12 cellular contexts compared by ENCODE assay signal in the genomic region with DNA sequence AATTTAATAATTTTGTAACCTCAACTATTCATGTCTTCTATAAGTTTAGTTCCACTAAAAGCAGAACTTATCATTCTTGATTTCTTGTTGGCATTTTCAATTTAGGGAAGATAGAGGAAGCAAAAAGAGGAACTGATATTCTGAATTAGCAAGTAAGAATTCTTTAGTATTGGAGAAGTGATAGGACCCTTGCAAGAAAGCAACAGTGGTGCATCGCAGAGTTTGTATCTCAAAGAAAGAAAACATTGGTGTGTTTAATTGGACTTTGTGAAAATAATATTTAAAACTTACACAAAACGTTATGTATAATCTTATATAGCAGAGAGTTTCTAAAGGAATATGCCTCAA. TPM values are rescaled to one million over a fixed set of nuclear protein-coding genes. Genes with fewer than 3 reads are reported as not detected.
A peak's percentile ranks its signal among the peaks of the same experiment; 100 is the strongest.
DNase-seq lines count a peak whose midpoint lies in the region; ATAC-seq, FAIRE-seq and TF ChIP-seq lines count a peak whose summit lies in the region.
"Had no signal": no experiment of that assay in that cellular context is flagged by ENCODE, and none has a peak within 500 bp of the region (broad histone marks: within the 10 kb centered on the region; RNA-seq: fewer than 3 reads in every experiment).

No MANE protein-coding gene starts in this region.

- no peak for TF ChIP-seq CTCF in neutrophil (IDR thresholded peaks at IDR 0.05)
- no peak for TF ChIP-seq CTCF in adrenal gland (IDR thresholded peaks at IDR 0.05)

- peaks cover 0 to 10% of the 10 kb centered on the region in 2 experiments for H3K4me1 ChIP-seq in neutrophil (ENCODE audit: control insufficient read depth in 1 of 2, insufficient read depth in 1 of 2, low read depth in 1 of 2, low read length in 1 of 2)
- H3K4me1 ChIP-seq in adrenal gland (replicated peaks in 1 of 2), result no peaks in the 10 kb centered on the region

- no peaks in the 10 kb centered on the region for H3K27me3 ChIP-seq in neutrophil
- no peaks in the 10 kb centered on the region for H3K27me3 ChIP-seq in adrenal gland
- H3K27me3 ChIP-seq: gastrocnemius medialis had no signal

- peaks cover 40% of the 10 kb centered on the region for H3K36me3 ChIP-seq in neutrophil
- H3K36me3 ChIP-seq in adrenal gland (replicated peaks in 1 of 2), result peaks cover 0 to 9% of the 10 kb centered on the region in 2 donors

- peak; percentile 63 for ATAC-seq in GM18907 (IDR thresholded peaks at IDR 0.05; ENCODE audit: unreplicated experiment)
- peak; percentile 45 for ATAC-seq in HG02840 (IDR thresholded peaks at IDR 0.05; ENCODE audit: low FRiP score, unreplicated experiment)
- ATAC-seq: gastrocnemius medialis had no signal

- TF ChIP-seq POLR2A in adrenal gland (IDR thresholded peaks at IDR 0.05) (no peak), H54 (IDR thresholded peaks at IDR 0.05; ENCODE audit: low read depth, low read length) (no peak)

- intact Hi-C loops in adrenal gland (cut with DNase I), result no loop called here

- 73 to 81% (median 76%) methylated on average over 2 of the region's 2 CpGs for WGBS in adrenal gland, 4 donors

- no peak overlapping the region for H3K4me3 ChIP-seq in neutrophil (ENCODE audit: low read depth in 1 of 2, low read length in 1 of 2)
- H3K4me3 ChIP-seq in adrenal gland, result no peak overlapping the region
- H3K4me3 ChIP-seq: gastrocnemius medialis had no signal

- DNase-seq in NAMALWA (ENCODE audit: low spot score) (peak; percentile 57), DMS53 treated with DMSO at 0.1 percent for 48 hours (lab: John Stamatoyannopoulos, UW; ENCODE audit: unreplicated experiment) (no peak), adrenal gland (no peak), T-helper 2 cell (no peak), H54 (ENCODE audit: insufficient read length, low spot score) (no peak)
- DNase-seq: gastrocnemius medialis, mesenchymal stem cell, NCI-H526 had no signal

- no peaks in the 10 kb centered on the region for H3K9me3 ChIP-seq in neutrophil
- H3K9me3 ChIP-seq in adrenal gland (replicated peaks in 1 of 3), result no peaks in the 10 kb centered on the region
- H3K9me3 ChIP-seq: gastrocnemius medialis had no signal

- no peak for FAIRE-seq in H54 (lab: Jason Lieb, UNC)
- FAIRE-seq: TTC549 had no signal

- H3K27ac ChIP-seq in neutrophil, result peak overlapping the region; percentile 52
- no peak overlapping the region for H3K27ac ChIP-seq in adrenal gland
- H3K27ac ChIP-seq: gastrocnemius medialis had no signal

RNA-seq across cellular contexts. Expression of gene TNFRSF11A, which starts 36.5 kb away (rescaled TPM):
- total RNA-seq in adrenal gland, result 10 to 100 TPM in 1 of 8 donors, 1 to 10 TPM in 7; 3.4 to 15.7 (median 6.0) TPM
- 1 to 10 TPM; 1.4 to 2.0 (median 1.8) TPM for polyA plus RNA-seq in adrenal gland
